Comparison of ENCODE assay signal across 16 cellular contexts in genomic region chr12:112252184-112252583, GRCh38.
A peak's percentile ranks its signal among the peaks of the same experiment; 100 is the strongest.
DNase-seq lines count a peak whose midpoint lies in the region; ATAC-seq, FAIRE-seq and TF ChIP-seq lines count a peak whose summit lies in the region.
"Had no signal": no experiment of that assay in that cellular context is flagged by ENCODE, and none has a peak within 500 bp of the region (broad histone marks: within the 10 kb centered on the region; RNA-seq: fewer than 3 reads in every experiment).

No MANE protein-coding gene starts in this region.

- intact Hi-C loops in pancreas (cut with DNase I) = no loop called here

- H3K27ac ChIP-seq in pancreas (no peak overlapping the region), WERI-Rb-1 (no peak overlapping the region)

- H3K4me1 ChIP-seq in adipocyte (ENCODE audit: control insufficient read depth, insufficient read depth, low read length) (no peaks in the 10 kb centered on the region), pancreas (no peaks in the 10 kb centered on the region)

- no peak for FAIRE-seq in pancreas (lab: Jason Lieb, UNC)
- FAIRE-seq: frontal cortex had no signal

- H3K36me3 ChIP-seq in adipocyte (ENCODE audit: control insufficient read depth, insufficient read depth, low read length, severe bottlenecking) (peaks cover 65% of the 10 kb centered on the region), pancreas (peaks cover 0 to 36% (median 3%) of the 10 kb centered on the region in 3 donors), WERI-Rb-1 (peaks cover 41% of the 10 kb centered on the region)

- H3K27me3 ChIP-seq in adipocyte (replicated peaks; ENCODE audit: control insufficient read depth, insufficient read depth, low read length) = no peaks in the 10 kb centered on the region
- H3K27me3 ChIP-seq in pancreas = no peaks in the 10 kb centered on the region
- H3K27me3 ChIP-seq in WERI-Rb-1 (ENCODE audit: insufficient read depth, low read depth, severe bottlenecking) = no peaks in the 10 kb centered on the region

- no peaks in the 10 kb centered on the region for H3K9me3 ChIP-seq in adipocyte (ENCODE audit: control insufficient read depth, low read length)
- H3K9me3 ChIP-seq in pancreas = no peaks in the 10 kb centered on the region
- H3K9me3 ChIP-seq in WERI-Rb-1 (ENCODE audit: severe bottlenecking) = no peaks in the 10 kb centered on the region

- H3K4me3 ChIP-seq in adipocyte (ENCODE audit: low read length) (no peak overlapping the region), pancreas (no peak overlapping the region), WERI-Rb-1 (ENCODE audit: low read depth, low read length) (no peak overlapping the region)
- H3K4me3 ChIP-seq: GM23338 had no signal

- TF ChIP-seq CTCF in pancreas (IDR thresholded peaks at IDR 0.05) = no peak
- no peak for TF ChIP-seq CTCF in GM10248 (IDR thresholded peaks at IDR 0.05; ENCODE audit: control extremely low read depth, extremely low read depth, low read depth, missing control alignments)
- no peak for TF ChIP-seq CTCF in WERI-Rb-1 (IDR thresholded peaks at IDR 0.05; ENCODE audit: low read depth, low read length)

- peak; percentile 31 to 99 (median 90) for ATAC-seq in pancreas
- no peak for ATAC-seq in GM18502 (IDR thresholded peaks at IDR 0.05; ENCODE audit: poor library complexity, unreplicated experiment)
- ATAC-seq: activated CD8-positive, alpha-beta T cell treated with anti-CD3 and anti-CD28 coated beads, Interleukin-2, amount 10 ng/mL, durations not matched to agents 7 days and 5 days; activated T-cell treated with anti-CD3 and anti-CD28 coated beads, Interleukin-2, amount 50 U/mL, for 72 hours; GM23338; T-helper 17 cell had no signal

- DNase-seq in EH (ENCODE audit: low read depth) = peak; percentile 5
- DNase-seq in adipocyte (ENCODE audit: low read depth) = peak; percentile 50
- DNase-seq in fibroblast of peridontal ligament (ENCODE audit: extremely low read depth) = peak; percentile 54
- DNase-seq in pancreas = peak in 3 of 6 donors; percentile 16 to 61 (median 28)
- no peak for DNase-seq in GM10248 (ENCODE audit: extremely low spot score)
- no peak for DNase-seq in stimulated activated naive CD4-positive, alpha-beta T cell (lab: John Stamatoyannopoulos, UW)
- DNase-seq in WERI-Rb-1 = no peak
- DNase-seq: activated CD8-positive, alpha-beta T cell treated with anti-CD3 and anti-CD28 coated beads, Interleukin-2, amount 10 ng/mL, durations not matched to agents 7 days and 5 days; activated T-cell treated with anti-CD3 and anti-CD28 coated beads, Interleukin-2, amount 50 U/mL, for 72 hours; effector memory CD4-positive, alpha-beta T cell; NCI-H1930; stimulated activated naive CD4-positive, alpha-beta T cell treated with Interleukin-2 at 50 U/mL for 16 hours; T-helper 17 cell had no signal

- WGBS in pancreas, 2 donors = 32 to 41% methylated on average over 4 of the region's 4 CpGs

- POLR2A ChIA-PET in GM10248 (lab: Yijun Ruan, JAX) = no interaction called here

- H3K9ac ChIP-seq in adipocyte (ENCODE audit: low read length) = no peak overlapping the region

- CTCF ChIA-PET in GM10248 (lab: Yijun Ruan, JAX) = interaction anchor here (1.3 kb wide), 1 partner anchor 13 kb away, joined by 4 read pairs; no protein-coding TSS in a partner anchor

Comparison
In these comparisons a context has a peak if more than half of its experiments do, and no peak if none do; other contexts are left out.
1. DNase-seq: peak in EH (single experiment), adipocyte (single experiment) and fibroblast of peridontal ligament (single experiment); none in GM10248 (single experiment), stimulated activated naive CD4-positive, alpha-beta T cell (0 of 6) and WERI-Rb-1 (single experiment).